ENCODE assay signal across 25 cellular contexts in genomic region chr6:128667339-128667858, GRCh38.
"Had no signal": no experiment of that assay in that cellular context is flagged by ENCODE, and none has a peak within 500 bp of the region (broad histone marks: within the 10 kb centered on the region; RNA-seq: fewer than 3 reads in every experiment).

No MANE protein-coding gene starts in this region.

- FAIRE-seq: pancreas, urothelium cell line had no signal

- H3K4me3 ChIP-seq: coronary artery, esophagus muscularis mucosa, gastroesophageal sphincter, left ventricle myocardium inferior, pancreas, psoas muscle, right atrium auricular region, tibial nerve had no signal

- H3K36me3 ChIP-seq: esophagus muscularis mucosa, gastroesophageal sphincter, left ventricle myocardium inferior, neutrophil, pancreas, right atrium auricular region, tibial nerve had no signal

- H3K9me3 ChIP-seq: esophagus muscularis mucosa, gastroesophageal sphincter, left ventricle myocardium inferior, neutrophil, pancreas, psoas muscle, right atrium auricular region, tibial nerve had no signal

- DNase-seq: activated CD4-positive, alpha-beta memory T cell treated with anti-CD3 and anti-CD28 coated beads, Interleukin-2, amount 10 ng/mL, durations not matched to agents 7 days and 5 days; activated CD4-positive, alpha-beta T cell treated with anti-CD3 and anti-CD28 coated beads, Interleukin-2, amount 10 ng/mL, durations not matched to agents 24 days and 14 days; activated effector memory CD4-positive, alpha-beta T cell treated with Interleukin-2 at 50 U/mL for 16 hours; activated naive CD4-positive, alpha-beta T cell treated with anti-CD3 and anti-CD28 coated beads for 36 hours; activated naive CD8-positive, alpha-beta T cell treated with anti-CD3 and anti-CD28 coated beads, Interleukin-2, amount 10 ng/mL, durations not matched to agents 7 days and 5 days; activated T-cell treated with anti-CD3 and anti-CD28 coated beads, Interleukin-2, amount 50 U/mL, for 72 hours; amniotic stem cell; cerebellar nuclear complex; head of caudate nucleus; hypothalamus; left ventricle myocardium inferior; midbrain; pancreas; psoas muscle; stimulated activated CD4-positive, alpha-beta T cell treated with anti-CD3 and anti-CD28 coated beads, Interleukin-12 subunit alpha, Interleukin-12 subunit beta, amount 100 ng/mL, for 4 hours; stimulated activated naive CD8-positive, alpha-beta T cell treated with anti-CD3 and anti-CD28 coated beads, Interleukin-15, amount 100 ng/mL, for 72 hours; T1000 had no signal

- ATAC-seq: activated T-cell treated with anti-CD3 and anti-CD28 coated beads, Interleukin-2, amount 50 U/mL, for 72 hours; gastroesophageal sphincter; natural killer cell treated with Interleukin-12 subunit alpha and Interleukin-12 subunit beta and Interleukin-15 and Interleukin-18, amount 100 ng/mL, for 72 hours; pancreas; psoas muscle; stimulated activated naive CD8-positive, alpha-beta T cell treated with anti-CD3 and anti-CD28 coated beads, Interleukin-15, amount 100 ng/mL, for 72 hours had no signal

- H3K27me3 ChIP-seq: esophagus muscularis mucosa, gastroesophageal sphincter, neutrophil, pancreas, right atrium auricular region, tibial nerve had no signal

- H3K27ac ChIP-seq: coronary artery, esophagus muscularis mucosa, gastroesophageal sphincter, neutrophil, pancreas, psoas muscle, tibial nerve had no signal

- H3K4me1 ChIP-seq: esophagus muscularis mucosa, gastroesophageal sphincter, pancreas, psoas muscle, tibial nerve had no signal
